In the genomic region with DNA sequence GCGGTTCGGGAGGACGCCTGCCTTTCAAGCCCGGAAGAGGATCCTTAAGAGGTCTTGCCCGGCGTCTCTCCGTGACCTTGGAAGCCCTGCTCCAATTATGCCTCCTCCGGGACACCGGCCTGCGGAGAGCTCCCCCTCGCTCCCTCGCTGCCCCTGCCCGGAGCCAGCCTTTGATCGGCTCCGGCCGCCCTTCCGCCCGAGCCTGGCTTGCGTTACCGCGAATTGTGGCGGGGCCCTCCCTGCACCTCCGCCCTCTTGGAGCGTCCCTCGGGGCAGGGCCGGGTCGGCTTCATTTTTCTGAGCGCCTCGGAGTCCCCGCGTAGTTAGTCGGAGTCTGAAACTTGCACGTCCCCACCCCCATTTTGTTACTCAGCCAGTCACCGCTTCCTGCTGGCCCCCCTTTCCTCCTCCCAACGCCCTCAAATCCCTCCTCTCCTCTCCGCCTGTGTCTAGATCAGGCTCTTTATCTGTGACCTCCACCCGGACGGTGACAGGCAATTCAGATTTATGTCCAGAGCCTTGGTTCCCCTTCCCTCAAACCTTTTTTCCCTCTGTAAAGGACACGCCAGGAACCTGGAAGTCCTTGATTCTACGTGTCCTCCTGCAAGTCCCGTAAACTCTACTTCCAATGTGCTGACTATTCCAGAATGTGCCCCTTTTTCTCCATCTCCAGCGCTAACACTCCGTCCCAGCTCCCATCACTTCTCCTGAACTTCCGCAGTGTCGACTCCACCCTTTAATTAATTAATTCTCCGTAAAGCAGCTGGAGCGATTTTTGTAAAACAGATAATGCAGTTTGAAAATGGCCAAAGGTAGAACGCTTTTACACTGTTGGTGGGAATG, we compare ENCODE assay signal across 1 cellular context.
A peak's percentile ranks its signal among the peaks of the same experiment; 100 is the strongest.
TF ChIP-seq lines count a peak whose summit lies in the region.

No MANE protein-coding gene starts in this region.

TF ChIP-seq in HepG2, 621 proteins besides CTCF, POLR2A, EP300 and RAD21 (continues in another document):
- TF ChIP-seq IKZF4 (CRISPR knock-in tag; IDR thresholded peaks at IDR 0.05; ENCODE audit: borderline replicate concordance, low read depth, not compliant biosample characterization) (peak; percentile 35), MAZ (IDR thresholded peaks at IDR 0.05; ENCODE audit: borderline replicate concordance, low read depth, low read length) (peak; percentile 74), MAZ (CRISPR knock-in tag; IDR thresholded peaks at IDR 0.05; ENCODE audit: low read depth) (no peak; the same call in 1 of the 2 replicates), ZNF335 (CRISPR knock-in tag; IDR thresholded peaks at IDR 0.05) (no peak), EHMT2 (IDR thresholded peaks at IDR 0.05; ENCODE audit: borderline replicate concordance, low read depth, low read length) (no peak), ZGPAT (CRISPR knock-in tag; IDR thresholded peaks at IDR 0.05) (peak; percentile 33; the same call in 1 of the 2 replicates), ZNF878 (CRISPR knock-in tag; IDR thresholded peaks at IDR 0.05) (no peak), GTF3A (CRISPR knock-in tag; conservative IDR thresholded peaks at IDR 0.05) (no peak), ZNF572 (CRISPR knock-in tag; IDR thresholded peaks at IDR 0.05) (no peak), HNF4A (CRISPR knock-in tag; IDR thresholded peaks at IDR 0.05) (peak; percentile 16; the same call in 1 of the 2 replicates), UBTF (CRISPR knock-in tag; IDR thresholded peaks at IDR 0.05) (peak; percentile 96), ZNF713 (CRISPR knock-in tag; IDR thresholded peaks at IDR 0.05) (0 out of 2 replicates have a peak, but pooled peaks have one; percentile 46), HDAC1 (CRISPR knock-in tag; IDR thresholded peaks at IDR 0.05) (peak; percentile 36), ZNF788 (CRISPR knock-in tag; IDR thresholded peaks at IDR 0.05; ENCODE audit: borderline replicate concordance) (peak; percentile 66; the same call in 1 of the 2 replicates), ZBTB39 (CRISPR knock-in tag; IDR thresholded peaks at IDR 0.05) (0 out of 2 replicates have a peak, but pooled peaks have one; percentile 9), KMT2A (CRISPR knock-in tag; IDR thresholded peaks at IDR 0.05) (0 out of 2 replicates have a peak, but pooled peaks have one; percentile 43), FOXA1 (IDR thresholded peaks at IDR 0.05) (no peak), FOXA1 (CRISPR knock-in tag; IDR thresholded peaks at IDR 0.05) (peak; percentile 9; the same call in 1 of the 2 replicates), GABPA (IDR thresholded peaks at IDR 0.05; ENCODE audit: low read depth, low read length) (no peak), GABPA (CRISPR knock-in tag; IDR thresholded peaks at IDR 0.05; ENCODE audit: low read depth) (peak; percentile 21; the same call in 1 of the 2 replicates), ZNF407 (CRISPR knock-in tag; IDR thresholded peaks at IDR 0.05; ENCODE audit: not compliant biosample characterization) (peak; percentile 64), SOX6 (IDR thresholded peaks at IDR 0.05) (no peak), SOX6 (CRISPR knock-in tag; IDR thresholded peaks at IDR 0.05) (peak; percentile 47), ZNF83 (CRISPR knock-in tag; IDR thresholded peaks at IDR 0.05; ENCODE audit: borderline replicate concordance) (no peak), ZNF446 (CRISPR knock-in tag; IDR thresholded peaks at IDR 0.05) (no peak; the same call in 1 of the 2 replicates), ZNF160 (CRISPR knock-in tag; IDR thresholded peaks at IDR 0.05) (peak; percentile 61), HINFP (CRISPR knock-in tag; IDR thresholded peaks at IDR 0.05; ENCODE audit: low read depth) (peak; percentile 40; the same call in 1 of the 2 replicates), NAIF1 (CRISPR knock-in tag; IDR thresholded peaks at IDR 0.05; ENCODE audit: borderline replicate concordance) (peak; percentile 41; the same call in 1 of the 2 replicates), ADNP (CRISPR knock-in tag; IDR thresholded peaks at IDR 0.05) (no peak), ZNF660 (CRISPR knock-in tag; IDR thresholded peaks at IDR 0.05; ENCODE audit: borderline replicate concordance, low read depth) (0 out of 2 replicates have a peak, but pooled peaks have one; percentile 79), ZNF773 (CRISPR knock-in tag; IDR thresholded peaks at IDR 0.05; ENCODE audit: borderline replicate concordance) (no peak)
- TF ChIP-seq, protein P1, sequence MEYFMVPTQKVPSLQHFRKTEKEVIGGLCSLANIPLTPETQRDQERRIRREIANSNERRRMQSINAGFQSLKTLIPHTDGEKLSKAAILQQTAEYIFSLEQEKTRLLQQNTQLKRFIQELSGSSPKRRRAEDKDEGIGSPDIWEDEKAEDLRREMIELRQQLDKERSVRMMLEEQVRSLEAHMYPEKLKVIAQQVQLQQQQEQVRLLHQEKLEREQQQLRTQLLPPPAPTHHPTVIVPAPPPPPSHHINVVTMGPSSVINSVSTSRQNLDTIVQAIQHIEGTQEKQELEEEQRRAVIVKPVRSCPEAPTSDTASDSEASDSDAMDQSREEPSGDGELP (IDR thresholded peaks at IDR 0.05; ENCODE audit: borderline replicate concordance, low read depth) = peak; percentile 5; the same call in 1 of the 2 replicates
- TF ChIP-seq, protein P2, sequence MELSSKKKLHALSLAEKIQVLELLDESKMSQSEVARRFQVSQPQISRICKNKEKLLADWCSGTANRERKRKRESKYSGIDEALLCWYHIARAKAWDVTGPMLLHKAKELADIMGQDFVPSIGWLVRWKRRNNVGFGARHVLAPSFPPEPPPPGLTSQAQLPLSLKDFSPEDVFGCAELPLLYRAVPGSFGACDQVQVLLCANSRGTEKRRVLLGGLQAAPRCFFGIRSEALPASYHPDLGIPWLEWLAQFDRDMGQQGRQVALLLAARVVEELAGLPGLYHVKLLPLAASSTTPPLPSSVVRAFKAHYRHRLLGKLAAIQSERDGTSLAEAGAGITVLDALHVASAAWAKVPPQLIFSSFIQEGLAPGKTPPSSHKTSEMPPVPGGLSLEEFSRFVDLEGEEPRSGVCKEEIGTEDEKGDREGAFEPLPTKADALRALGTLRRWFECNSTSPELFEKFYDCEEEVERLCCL (CRISPR knock-in tag; IDR thresholded peaks at IDR 0.05; ENCODE audit: borderline replicate concordance) = no peak
- TF ChIP-seq, protein P3, sequence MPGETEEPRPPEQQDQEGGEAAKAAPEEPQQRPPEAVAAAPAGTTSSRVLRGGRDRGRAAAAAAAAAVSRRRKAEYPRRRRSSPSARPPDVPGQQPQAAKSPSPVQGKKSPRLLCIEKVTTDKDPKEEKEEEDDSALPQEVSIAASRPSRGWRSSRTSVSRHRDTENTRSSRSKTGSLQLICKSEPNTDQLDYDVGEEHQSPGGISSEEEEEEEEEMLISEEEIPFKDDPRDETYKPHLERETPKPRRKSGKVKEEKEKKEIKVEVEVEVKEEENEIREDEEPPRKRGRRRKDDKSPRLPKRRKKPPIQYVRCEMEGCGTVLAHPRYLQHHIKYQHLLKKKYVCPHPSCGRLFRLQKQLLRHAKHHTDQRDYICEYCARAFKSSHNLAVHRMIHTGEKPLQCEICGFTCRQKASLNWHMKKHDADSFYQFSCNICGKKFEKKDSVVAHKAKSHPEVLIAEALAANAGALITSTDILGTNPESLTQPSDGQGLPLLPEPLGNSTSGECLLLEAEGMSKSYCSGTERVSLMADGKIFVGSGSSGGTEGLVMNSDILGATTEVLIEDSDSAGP (CRISPR knock-in tag; IDR thresholded peaks at IDR 0.05; ENCODE audit: borderline replicate concordance) = peak; percentile 81; the same call in 1 of the 2 replicates
